Comparison of ENCODE assay signal across 15 cellular contexts in genomic region chr15:51982770-51983103, GRCh38. TPM values are rescaled to one million over a fixed set of nuclear protein-coding genes. Genes with fewer than 3 reads are reported as not detected.
DNase-seq lines count a peak whose midpoint lies in the region; ATAC-seq and TF ChIP-seq lines count a peak whose summit lies in the region.
"Had no signal": no experiment of that assay in that cellular context is flagged by ENCODE, and none has a peak within 500 bp of the region (broad histone marks: within the 10 kb centered on the region; RNA-seq: fewer than 3 reads in every experiment).

No MANE protein-coding gene starts in this region.

- H3K27me3 ChIP-seq in DND-41 (ENCODE audit: insufficient read depth, low read length, poor library complexity) (no peaks in the 10 kb centered on the region), KMS-11 (ENCODE audit: insufficient read depth, low read depth) (no peaks in the 10 kb centered on the region)
- H3K27me3 ChIP-seq: dorsolateral prefrontal cortex had no signal

- intact Hi-C loops in mucosa of descending colon (cut with DNase I, micrococcal nuclease): no loop called here

- H3K4me3 ChIP-seq in DND-41 (ENCODE audit: low read depth in 1 of 2, low read length in 2 of 2) (peak overlapping the region in 1 of 2 experiments; percentile 35; a peak in 1 of 4 replicates), KMS-11 (IDR thresholded peaks at IDR 0.05; ENCODE audit: insufficient read depth, low read depth, low read length) (no peak overlapping the region), mucosa of descending colon (no peak overlapping the region)

- H2AFZ ChIP-seq in DND-41 (ENCODE audit: low read depth, low read length) (peak overlapping the region; percentile 53), KMS-11 (ENCODE audit: low read depth) (peak overlapping the region; percentile 56; the same call in 1 of the 2 replicates)

- H3K4me3 Mint-ChIP-seq in activated T-helper 17 cell treated with anti-CD3 and anti-CD28 coated beads, Interleukin-2, amount 50 U/mL, for 72 hours: peak overlapping the region; percentile 80
- H3K4me3 Mint-ChIP-seq: H9 had no signal

- H3K9ac ChIP-seq in DND-41 (ENCODE audit: low read depth, low read length) (peak overlapping the region; percentile 62), KMS-11 (no peak overlapping the region)

- no peak for ATAC-seq in DND-41 (ENCODE audit: insufficient read depth, low read depth)
- no peak for ATAC-seq in activated T-helper 17 cell treated with anti-CD3 and anti-CD28 coated beads, Interleukin-2, amount 50 U/mL, for 72 hours (replicated peaks)
- peak; percentile 50 for ATAC-seq in mucosa of descending colon
- ATAC-seq in HG02870 (IDR thresholded peaks at IDR 0.05; ENCODE audit: unreplicated experiment): no peak
- no peak for ATAC-seq in HG03095 (IDR thresholded peaks at IDR 0.05; ENCODE audit: unreplicated experiment)

- H3K9me3 Mint-ChIP-seq in activated T-helper 17 cell treated with anti-CD3 and anti-CD28 coated beads, Interleukin-2, amount 50 U/mL, for 72 hours: no peaks in the 10 kb centered on the region
- H3K9me3 Mint-ChIP-seq: activated naive CD4-positive, alpha-beta T cell treated with anti-CD3 and anti-CD28 coated beads, Interleukin-2, amount 50 U/mL, for 72 hours; brain; H9; T-cell had no signal

- H3K27ac ChIP-seq in DND-41 (ENCODE audit: low read length): peak overlapping the region; percentile 95
- H3K27ac ChIP-seq in KMS-11: 0 out of 2 replicates have a peak overlapping the region, but pooled peaks have one; percentile 60

- DNase-seq in DND-41 (no peak), mucosa of descending colon (no peak), NCI-H774 (lab: John Stamatoyannopoulos, UW) (no peak), kidney glomerular epithelial cell (lab: John Stamatoyannopoulos, UW) (no peak)
- DNase-seq: H9, islet precursor cell, NCI-H2107 had no signal

- no peaks in the 10 kb centered on the region for H3K36me3 Mint-ChIP-seq in activated T-helper 17 cell treated with anti-CD3 and anti-CD28 coated beads, Interleukin-2, amount 50 U/mL, for 72 hours (ENCODE audit: low read depth)
- H3K36me3 Mint-ChIP-seq: activated naive CD4-positive, alpha-beta T cell treated with anti-CD3 and anti-CD28 coated beads, Interleukin-2, amount 50 U/mL, for 72 hours; T-cell had no signal

- H3K4me2 ChIP-seq in DND-41 (ENCODE audit: insufficient read depth, low read length) (peak overlapping the region; percentile 73), KMS-11 (no peak overlapping the region; the same call in 1 of the 2 replicates)

- no peaks in the 10 kb centered on the region for H3K9me3 ChIP-seq in DND-41 (ENCODE audit: insufficient read depth, low read length, severe bottlenecking)
- H3K9me3 ChIP-seq in mucosa of descending colon: no peaks in the 10 kb centered on the region

- H3K4me1 ChIP-seq in DND-41 (ENCODE audit: insufficient read depth, low read length): peaks cover 36% of the 10 kb centered on the region
- peaks cover 20% of the 10 kb centered on the region for H3K4me1 ChIP-seq in KMS-11 (ENCODE audit: low read depth, poor library complexity, severe bottlenecking)
- H3K4me1 ChIP-seq in mucosa of descending colon (ENCODE audit: low read depth): peaks cover 18% of the 10 kb centered on the region

- H3K79me2 ChIP-seq in DND-41 (ENCODE audit: insufficient read depth, low read length) (no peaks in the 10 kb centered on the region), KMS-11 (ENCODE audit: insufficient read depth, low read depth) (no peaks in the 10 kb centered on the region)

- peak overlapping the region; percentile 93 for H3K27ac Mint-ChIP-seq in activated T-helper 17 cell treated with anti-CD3 and anti-CD28 coated beads, Interleukin-2, amount 50 U/mL, for 72 hours

- H3K27me3 Mint-ChIP-seq in activated T-helper 17 cell treated with anti-CD3 and anti-CD28 coated beads, Interleukin-2, amount 50 U/mL, for 72 hours: no peaks in the 10 kb centered on the region
- H3K27me3 Mint-ChIP-seq: T-cell had no signal

- peaks cover 12% of the 10 kb centered on the region for H3K4me1 Mint-ChIP-seq in activated T-helper 17 cell treated with anti-CD3 and anti-CD28 coated beads, Interleukin-2, amount 50 U/mL, for 72 hours

- TF ChIP-seq CTCF in DND-41 (IDR thresholded peaks at IDR 0.05; ENCODE audit: borderline replicate concordance, extremely low read depth, low read length, poor library complexity, severe bottlenecking): no peak
- TF ChIP-seq CTCF in KMS-11 (conservative IDR thresholded peaks at IDR 0.05; ENCODE audit: low read depth, low read length): no peak
- TF ChIP-seq CTCF in mucosa of descending colon (IDR thresholded peaks at IDR 0.05): no peak

- no peaks in the 10 kb centered on the region for H4K20me1 ChIP-seq in DND-41 (ENCODE audit: insufficient read depth, low read length)
- no peaks in the 10 kb centered on the region for H4K20me1 ChIP-seq in KMS-11 (ENCODE audit: insufficient read depth)

- no peaks in the 10 kb centered on the region for H3K36me3 ChIP-seq in DND-41 (ENCODE audit: insufficient read depth, low read length)
- H3K36me3 ChIP-seq in KMS-11 (ENCODE audit: insufficient read depth): no peaks in the 10 kb centered on the region
- no peaks in the 10 kb centered on the region for H3K36me3 ChIP-seq in mucosa of descending colon (ENCODE audit: low read depth)

RNA-seq across cellular contexts. Expression of gene LEO1, which starts 11.2 kb away (rescaled TPM):
- 10 to 100 TPM; 22.7 to 31.7 TPM for total RNA-seq in activated T-helper 17 cell treated with anti-CD3 and anti-CD28 coated beads, Interleukin-2, amount 50 U/mL, for 72 hours
- 10 to 100 TPM; 21.3 to 26.6 (median 26.3) TPM for total RNA-seq in mucosa of descending colon

RNA-seq across cellular contexts. Expression of gene MAPK6, which starts 36.3 kb away (rescaled TPM):
- total RNA-seq in activated T-helper 17 cell treated with anti-CD3 and anti-CD28 coated beads, Interleukin-2, amount 50 U/mL, for 72 hours: 10 to 100 TPM; 36.5 to 62.3 TPM
- 10 to 100 TPM; 47.6 to 86.8 (median 73.9) TPM for total RNA-seq in mucosa of descending colon
